Comparison of ENCODE assay signal across 10 cellular contexts in the genomic region with DNA sequence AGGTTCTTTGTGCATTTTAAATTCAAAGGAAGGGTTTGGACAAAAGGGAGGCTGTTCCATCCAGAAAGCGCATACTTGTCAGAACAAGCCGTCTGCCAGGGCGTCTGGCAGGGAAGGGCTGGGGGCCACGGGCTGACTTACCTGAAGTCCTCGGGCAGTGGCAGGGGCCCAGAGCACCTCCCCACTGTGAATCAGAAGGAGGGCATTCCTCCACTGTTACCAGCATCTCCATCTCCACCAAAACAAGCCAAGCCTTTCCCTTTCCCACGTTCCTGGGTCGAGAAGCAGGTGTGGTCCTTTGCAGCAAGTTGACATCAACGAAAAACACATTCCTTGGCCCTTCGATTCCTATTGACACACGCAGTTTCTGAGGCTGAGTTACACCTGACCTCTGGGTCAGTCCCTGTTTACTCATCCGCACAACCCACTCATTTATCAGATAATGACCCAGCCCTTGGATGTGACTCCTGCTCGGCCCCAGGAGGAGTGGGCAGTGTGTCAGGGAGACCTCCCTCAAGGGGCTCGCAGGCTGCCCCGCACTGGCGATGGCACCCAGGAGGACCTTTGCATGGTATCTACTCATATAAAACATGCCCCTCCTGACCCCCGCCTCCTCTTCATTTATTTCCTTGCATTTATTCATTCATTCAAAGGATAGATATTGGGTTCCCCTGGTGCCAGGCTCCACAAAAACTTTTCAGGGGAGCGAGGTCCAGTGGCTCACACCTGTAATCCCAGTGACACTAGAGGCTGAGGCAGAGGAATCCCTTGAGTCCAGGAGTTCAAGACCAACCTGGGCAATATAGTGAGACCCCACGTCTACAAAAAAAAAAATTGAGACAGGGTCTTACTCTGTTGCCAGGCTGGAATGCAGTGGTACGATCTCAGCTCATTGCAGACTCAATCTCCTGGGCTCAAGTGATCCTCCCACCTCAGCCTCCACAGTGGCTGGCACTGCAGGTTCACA.
DNase-seq lines count a peak whose midpoint lies in the region; ATAC-seq, FAIRE-seq and TF ChIP-seq lines count a peak whose summit lies in the region.
"Had no signal": no experiment of that assay in that cellular context is flagged by ENCODE, and none has a peak within 500 bp of the region (broad histone marks: within the 10 kb centered on the region; RNA-seq: fewer than 3 reads in every experiment).

No MANE protein-coding gene starts in this region.

- peaks cover 42% of the 10 kb centered on the region for H3K4me1 Mint-ChIP-seq in HFFc6 (ENCODE audit: low read depth)

- peaks cover 8 to 33% of the 10 kb centered on the region in 2 donors for H3K4me1 ChIP-seq in ascending aorta
- H3K4me1 ChIP-seq in subcutaneous abdominal adipose tissue (ENCODE audit: control insufficient read depth in 5 of 5, insufficient read depth in 5 of 5, low read length in 5 of 5), result peaks cover 21 to 44% (median 38%) of the 10 kb centered on the region in 5 donors

- no peaks in the 10 kb centered on the region for H3K36me3 ChIP-seq in ascending aorta
- H3K36me3 ChIP-seq in subcutaneous abdominal adipose tissue (ENCODE audit: control insufficient read depth in 5 of 5, insufficient read depth in 5 of 5, low read length in 5 of 5), result no peaks in the 10 kb centered on the region

- ATAC-seq in left colon (peak; percentile 47), GM21619 (IDR thresholded peaks at IDR 0.05; ENCODE audit: unreplicated experiment) (no peak), GM19023 (IDR thresholded peaks at IDR 0.05; ENCODE audit: unreplicated experiment) (no peak), GM21515 (IDR thresholded peaks at IDR 0.05; ENCODE audit: unreplicated experiment) (no peak)
- ATAC-seq: GM12878 had no signal

- peak overlapping the region; percentile 97 for H3K27ac Mint-ChIP-seq in HFFc6

- H3K9me3 ChIP-seq in ascending aorta, result no peaks in the 10 kb centered on the region
- H3K9me3 ChIP-seq in subcutaneous abdominal adipose tissue (ENCODE audit: control insufficient read depth in 5 of 5, low read length in 5 of 5), result no peaks in the 10 kb centered on the region

- H3K27me3 ChIP-seq in ascending aorta (no peaks in the 10 kb centered on the region), subcutaneous abdominal adipose tissue (ENCODE audit: control insufficient read depth in 5 of 5, insufficient read depth in 4 of 5, low read length in 5 of 5) (peaks cover 0 to 3% (median 0%) of the 10 kb centered on the region in 5 donors)

- peak overlapping the region in 2 of 5 donors; percentile 31 to 35 for H3K9ac ChIP-seq in subcutaneous abdominal adipose tissue (ENCODE audit: low read length in 5 of 5)

- H3K4me3 Mint-ChIP-seq in HFFc6, result peak overlapping the region; percentile 80

- H3K36me3 Mint-ChIP-seq in HFFc6 (ENCODE audit: low read depth), result no peaks in the 10 kb centered on the region

- intact Hi-C loops in ascending aorta (cut with DNase I), result no loop called here
- intact Hi-C loops in left colon (cut with DNase I, micrococcal nuclease), result no loop called here

- TF ChIP-seq CTCF in HFFc6 (IDR thresholded peaks at IDR 0.05) (no peak), ascending aorta (IDR thresholded peaks at IDR 0.05) (no peak), D721Med (IDR thresholded peaks at IDR 0.05; ENCODE audit: insufficient read depth, missing control alignments) (no peak)

- H3K27me3 Mint-ChIP-seq in HFFc6 (ENCODE audit: insufficient read depth), result no peaks in the 10 kb centered on the region

- H3K9me3 Mint-ChIP-seq in HFFc6, result no peaks in the 10 kb centered on the region

- no peak for FAIRE-seq in D721Med (lab: Jason Lieb, UNC)
- FAIRE-seq: GM12878 had no signal

- H3K27ac ChIP-seq in ascending aorta, result peak overlapping the region; percentile 77 to 85
- H3K27ac ChIP-seq in subcutaneous abdominal adipose tissue (ENCODE audit: low read depth, low read length), result peak overlapping the region; percentile 76

- H3K4me3 ChIP-seq in ascending aorta, result no peak overlapping the region
- H3K4me3 ChIP-seq in subcutaneous abdominal adipose tissue (ENCODE audit: low read depth in 1 of 5, low read length in 5 of 5), result peak overlapping the region in 1 of 5 donors; percentile 29
- H3K4me3 ChIP-seq: GM12878 had no signal

- DNase-seq in HFFc6, result peak; percentile 58
- DNase-seq in ascending aorta (ENCODE audit: low spot score in 2 of 2), result peak in 1 of 2 donors; percentile 76
- DNase-seq in left colon, result no peak
- DNase-seq in D721Med (ENCODE audit: insufficient read length, low spot score), result no peak
- DNase-seq: activated naive CD4-positive, alpha-beta T cell treated with Interleukin-2 at 50 U/mL for 16 hours had no signal
